35 cellular contexts compared by ENCODE assay signal in the genomic region with DNA sequence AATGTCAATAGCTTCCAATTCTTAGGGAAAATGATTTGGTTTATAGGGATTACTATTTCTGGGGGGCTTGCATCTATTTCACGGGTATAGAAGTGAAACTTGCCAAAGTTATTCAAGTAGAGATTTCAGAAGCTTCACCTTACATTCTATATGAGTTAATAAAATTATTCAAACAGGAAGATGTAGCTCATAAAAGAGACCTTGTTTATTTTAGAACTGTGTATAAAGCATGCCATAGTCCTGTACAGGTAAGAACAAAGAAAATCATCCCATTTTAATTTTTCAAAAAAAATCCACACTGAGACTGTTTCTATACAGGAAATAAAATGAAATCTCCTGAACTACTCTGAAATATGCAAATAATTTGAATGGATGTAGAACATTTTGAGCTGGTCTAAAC.
"Had no signal": no experiment of that assay in that cellular context is flagged by ENCODE, and none has a peak within 500 bp of the region (broad histone marks: within the 10 kb centered on the region; RNA-seq: fewer than 3 reads in every experiment).

No MANE protein-coding gene starts in this region.

- H3K4me3 ChIP-seq: MG63 had no signal

- H3K9ac ChIP-seq: KMS-11 had no signal

- H3K4me2 ChIP-seq: KMS-11 had no signal

- DNase-seq: Karpas-422, Kasumi-1, KBM-7, KG1, MG63, MM.1S, MV-4-11, NCI-H1048, NCI-H1092, NCI-H1092 treated with DMSO at 0.1 percent for 48 hours, NCI-H1105, NCI-H1105 treated with DMSO at 0.1 percent for 48 hours, NCI-H1417 treated with DMSO at 0.1 percent for 48 hours, NCI-H1436, NCI-H1436 treated with DMSO at 0.1 percent for 48 hours, NCI-H146, NCI-H1694, NCI-H1694 treated with DMSO at 0.1 percent for 48 hours, NCI-H187, NCI-H187 treated with DMSO at 0.1 percent for 48 hours, NCI-H1930, NCI-H2029, NCI-H2029 treated with DMSO at 0.1 percent for 48 hours, NCI-H2081, NCI-H2081 treated with DMSO at 0.1 percent for 48 hours, NCI-H2107, NCI-H2171, NCI-H2171 treated with DMSO at 0.1 percent for 48 hours, NCI-H2227 treated with DMSO at 0.1 percent for 48 hours, NCI-H226, NCI-H345, NCI-H446, NCI-H446 treated with DMSO at 0.1 percent for 48 hours, NCI-H510A had no signal

- H3K27me3 ChIP-seq: MG63 had no signal

- H3K36me3 ChIP-seq: MG63 had no signal

- H3K9me3 ChIP-seq: MG63 had no signal

- H3K27ac ChIP-seq: KMS-11 had no signal
